ENCODE assay signal across 1 cellular context in the genomic region with DNA sequence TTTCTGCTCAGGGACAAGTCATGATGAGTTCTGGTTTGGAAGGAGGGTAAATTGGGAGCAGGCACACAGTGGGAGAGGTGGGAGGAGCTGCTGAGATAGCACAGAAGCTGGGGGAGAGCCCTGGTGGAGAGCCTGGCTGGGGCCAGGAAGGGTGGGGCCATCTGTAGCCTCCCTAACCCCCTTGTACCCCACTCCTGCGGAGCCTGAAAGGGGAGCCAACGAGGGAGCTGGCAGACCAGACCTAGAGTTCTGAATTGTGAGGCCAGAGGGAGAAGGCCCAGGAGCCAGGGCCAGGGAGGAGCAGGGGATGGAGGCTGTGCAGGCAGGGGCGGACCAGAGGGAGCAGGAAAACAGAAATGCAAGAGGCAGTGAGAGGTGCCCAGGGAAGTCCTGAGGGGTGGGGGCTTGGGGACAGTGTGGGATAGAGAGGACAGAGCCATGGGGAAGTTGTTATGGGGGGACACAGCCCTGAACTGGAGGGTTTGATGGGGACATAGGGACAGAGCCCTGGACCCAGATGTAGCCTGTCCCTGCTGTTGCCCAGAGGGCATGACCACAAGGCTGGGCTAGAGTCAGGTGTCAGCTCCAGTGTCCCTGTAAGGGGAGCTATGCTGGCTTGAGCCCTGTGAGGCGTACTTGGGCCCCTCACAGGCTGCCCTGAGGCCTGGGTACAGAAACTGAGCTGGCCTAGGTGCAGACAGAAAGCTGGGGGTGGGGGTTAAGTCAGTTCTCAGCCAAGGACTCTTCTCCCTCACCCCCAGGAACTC.
TF ChIP-seq lines count a peak whose summit lies in the region.

No MANE protein-coding gene starts in this region.

TF ChIP-seq in HepG2, 621 proteins besides CTCF, POLR2A, EP300 and RAD21:
- TF ChIP-seq, protein P1, sequence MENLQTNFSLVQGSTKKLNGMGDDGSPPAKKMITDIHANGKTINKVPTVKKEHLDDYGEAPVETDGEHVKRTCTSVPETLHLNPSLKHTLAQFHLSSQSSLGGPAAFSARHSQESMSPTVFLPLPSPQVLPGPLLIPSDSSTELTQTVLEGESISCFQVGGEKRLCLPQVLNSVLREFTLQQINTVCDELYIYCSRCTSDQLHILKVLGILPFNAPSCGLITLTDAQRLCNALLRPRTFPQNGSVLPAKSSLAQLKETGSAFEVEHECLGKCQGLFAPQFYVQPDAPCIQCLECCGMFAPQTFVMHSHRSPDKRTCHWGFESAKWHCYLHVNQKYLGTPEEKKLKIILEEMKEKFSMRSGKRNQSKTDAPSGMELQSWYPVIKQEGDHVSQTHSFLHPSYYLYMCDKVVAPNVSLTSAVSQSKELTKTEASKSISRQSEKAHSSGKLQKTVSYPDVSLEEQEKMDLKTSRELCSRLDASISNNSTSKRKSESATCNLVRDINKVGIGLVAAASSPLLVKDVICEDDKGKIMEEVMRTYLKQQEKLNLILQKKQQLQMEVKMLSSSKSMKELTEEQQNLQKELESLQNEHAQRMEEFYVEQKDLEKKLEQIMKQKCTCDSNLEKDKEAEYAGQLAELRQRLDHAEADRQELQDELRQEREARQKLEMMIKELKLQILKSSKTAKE (CRISPR knock-in tag; IDR thresholded peaks at IDR 0.05; ENCODE audit: borderline replicate concordance) = no peak
TF ChIP-seq in HepG2: peak in this region for 0.
